Comparison of ENCODE assay signal across 8 cellular contexts in the genomic region with DNA sequence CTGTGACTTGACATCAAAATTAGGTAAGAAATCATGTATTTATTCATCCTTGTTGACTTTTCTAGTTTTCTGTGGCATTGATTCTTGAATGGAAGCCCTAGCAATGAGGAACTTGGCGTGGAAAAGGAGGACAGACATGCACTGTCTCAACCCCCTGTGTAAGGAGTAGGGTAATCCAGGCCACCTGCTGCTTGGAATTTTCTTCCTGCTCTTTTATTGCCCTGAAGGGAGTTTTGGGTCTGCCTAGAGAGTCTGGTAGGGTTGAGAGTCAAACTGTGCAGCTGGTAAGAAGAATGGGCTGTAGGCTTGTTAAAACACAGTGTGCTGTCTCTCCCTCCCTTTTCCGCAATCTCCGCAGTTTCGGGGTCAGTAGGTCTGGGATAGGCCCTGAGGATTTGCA.
"Had no signal": no experiment of that assay in that cellular context is flagged by ENCODE, and none has a peak within 500 bp of the region (broad histone marks: within the 10 kb centered on the region; RNA-seq: fewer than 3 reads in every experiment).

No MANE protein-coding gene starts in this region.

- H3K27ac ChIP-seq: GM23248 had no signal

- ATAC-seq: GM23338, HCT116 had no signal

- DNase-seq: GM23248, GOT3, H7, H9, HCEC 1CT, HFFc6 had no signal
